ENCODE assay signal across 9 cellular contexts in the genomic region with DNA sequence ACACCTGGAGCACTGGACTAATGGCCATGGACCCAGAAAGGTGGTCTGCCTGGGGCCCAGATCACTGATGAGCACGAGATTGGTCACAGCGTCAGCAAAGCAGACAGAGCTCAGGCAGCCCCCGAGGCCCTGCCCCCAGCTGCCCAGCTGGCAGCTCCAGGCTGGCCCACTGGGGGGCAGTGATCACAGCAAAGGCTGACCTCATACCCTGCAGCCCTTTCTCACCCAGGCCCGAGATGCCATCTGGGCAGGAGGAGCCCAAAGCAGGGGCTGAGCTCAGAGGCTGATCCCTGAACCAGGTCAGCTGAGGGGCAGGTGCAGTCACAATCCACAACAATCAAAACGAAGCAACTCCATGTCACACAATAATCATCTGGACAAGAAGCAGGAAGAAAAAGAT. TPM values are rescaled to one million over a fixed set of nuclear protein-coding genes. Genes with fewer than 3 reads are reported as not detected.
A peak's percentile ranks its signal among the peaks of the same experiment; 100 is the strongest.
DNase-seq lines count a peak whose midpoint lies in the region; ATAC-seq, FAIRE-seq and TF ChIP-seq lines count a peak whose summit lies in the region.
"Had no signal": no experiment of that assay in that cellular context is flagged by ENCODE, and none has a peak within 500 bp of the region (broad histone marks: within the 10 kb centered on the region; RNA-seq: fewer than 3 reads in every experiment).

No MANE protein-coding gene starts in this region.

- DNase-seq in D721Med (ENCODE audit: insufficient read length, low spot score) (peak; percentile 46), HTR-8/SVneo (ENCODE audit: insufficient read length, low spot score) (peak; percentile 52), amniotic epithelial cell (ENCODE audit: low read depth) (peak; percentile 16), GM20000 (ENCODE audit: low spot score) (no peak)
- no peak for DNase-seq in naive thymus-derived CD4-positive, alpha-beta T cell

- ATAC-seq in naive thymus-derived CD4-positive, alpha-beta T cell = no peak
- ATAC-seq in GM18511 (IDR thresholded peaks at IDR 0.05; ENCODE audit: unreplicated experiment) = no peak
- ATAC-seq in HG03135 (IDR thresholded peaks at IDR 0.05; ENCODE audit: unreplicated experiment) = no peak
- ATAC-seq in GM18520 (IDR thresholded peaks at IDR 0.05; ENCODE audit: unreplicated experiment) = no peak

- FAIRE-seq in D721Med (lab: Jason Lieb, UNC) (no peak), HTR-8/SVneo (lab: Jason Lieb, UNC) (peak; percentile 36)

- H3K4me1 ChIP-seq in naive thymus-derived CD4-positive, alpha-beta T cell (ENCODE audit: control insufficient read depth in 2 of 2, insufficient read depth in 2 of 2, low read length in 2 of 2) = peaks cover 0 to 5% of the 10 kb centered on the region in 2 donors

- peak overlapping the region; percentile 42 for H3K27ac ChIP-seq in naive thymus-derived CD4-positive, alpha-beta T cell (ENCODE audit: low read depth, low read length)

- H3K27me3 ChIP-seq in naive thymus-derived CD4-positive, alpha-beta T cell (ENCODE audit: control insufficient read depth in 2 of 2, insufficient read depth in 2 of 2, low read length in 2 of 2) = no peaks in the 10 kb centered on the region

- H3K9me3 Mint-ChIP-seq in naive thymus-derived CD4-positive, alpha-beta T cell = peaks cover 0 to 2% (median 0%) of the 10 kb centered on the region in 11 donors
- H3K9me3 Mint-ChIP-seq: memory B cell had no signal

- H3K4me3 ChIP-seq in naive thymus-derived CD4-positive, alpha-beta T cell (ENCODE audit: low read length) = no peak overlapping the region

- TF ChIP-seq CTCF in D721Med (IDR thresholded peaks at IDR 0.05; ENCODE audit: insufficient read depth, missing control alignments) = peak; percentile 23
- TF ChIP-seq CTCF in GM20000 (IDR thresholded peaks at IDR 0.05; ENCODE audit: extremely low read depth, missing control alignments) = no peak

- peaks cover 0 to 4% (median 0%) of the 10 kb centered on the region in 5 donors for H3K36me3 Mint-ChIP-seq in naive thymus-derived CD4-positive, alpha-beta T cell

- H3K36me3 ChIP-seq in naive thymus-derived CD4-positive, alpha-beta T cell (ENCODE audit: control insufficient read depth in 2 of 3, insufficient read depth in 3 of 3, low read length in 3 of 3) = peaks cover 0 to 13% (median 0%) of the 10 kb centered on the region in 3 experiments

- H3K27me3 Mint-ChIP-seq in naive thymus-derived CD4-positive, alpha-beta T cell = no peaks in the 10 kb centered on the region
- H3K27me3 Mint-ChIP-seq: memory B cell had no signal

- POLR2A ChIA-PET in naive thymus-derived CD4-positive, alpha-beta T cell (lab: Charles Lee) = interaction anchor here (1.1 kb wide), 1 partner anchor 46 kb away, joined by 3 read pairs; a partner anchor contains a TSS

- peak overlapping the region in 2 of 9 donors; percentile 56 to 81 for H3K27ac Mint-ChIP-seq in naive thymus-derived CD4-positive, alpha-beta T cell

- intact Hi-C loops in naive thymus-derived CD4-positive, alpha-beta T cell (cut with micrococcal nuclease) = no loop called here

- H3K4me1 Mint-ChIP-seq in naive thymus-derived CD4-positive, alpha-beta T cell = peaks cover 3 to 13% (median 7%) of the 10 kb centered on the region in 7 donors

- CTCF ChIA-PET in naive thymus-derived CD4-positive, alpha-beta T cell (lab: Charles Lee) = interaction anchor here (0.5 to 2.2 kb wide), 2 partner anchors 28 to 145 kb away, joined by 3 to 6 read pairs; no protein-coding TSS in a partner anchor

- no peaks in the 10 kb centered on the region for H3K9me3 ChIP-seq in naive thymus-derived CD4-positive, alpha-beta T cell (ENCODE audit: control insufficient read depth in 2 of 3, low read length in 3 of 3)

- no peak overlapping the region for H3K4me3 Mint-ChIP-seq in naive thymus-derived CD4-positive, alpha-beta T cell
- H3K4me3 Mint-ChIP-seq: memory B cell had no signal

RNA-seq across cellular contexts. Expression of a gene that starts 4.1 kb away (rescaled TPM):
- total RNA-seq in naive thymus-derived CD4-positive, alpha-beta T cell = 10 to 100 TPM in 1 of 5 experiments, 1 to 10 TPM in 2, under 1 TPM in 2; 0.60 to 10.3 (median 6.3) TPM
- polyA plus RNA-seq in naive thymus-derived CD4-positive, alpha-beta T cell = 1 to 10 TPM; 1.1 to 1.7 TPM

RNA-seq across cellular contexts. Expression of a gene that starts 46.4 kb away (rescaled TPM):
- total RNA-seq in naive thymus-derived CD4-positive, alpha-beta T cell = 10 to 100 TPM; 45.9 to 91.9 (median 60.7) TPM
- polyA plus RNA-seq in naive thymus-derived CD4-positive, alpha-beta T cell = 100 to 1,000 TPM; 246 to 275 TPM

Comparison
In these comparisons a context has a peak if more than half of its experiments do, and no peak if none do; other contexts are left out.
1. DNase-seq: peak in D721Med (single experiment), HTR-8/SVneo (single experiment) and amniotic epithelial cell (single experiment); none in naive thymus-derived CD4-positive, alpha-beta T cell (0 of 9) and GM20000 (single experiment).